ENCODE assay signal across 19 cellular contexts in genomic region chr9:16000826-16001225, GRCh38.
"Had no signal": no experiment of that assay in that cellular context is flagged by ENCODE, and none has a peak within 500 bp of the region (broad histone marks: within the 10 kb centered on the region; RNA-seq: fewer than 3 reads in every experiment).

No MANE protein-coding gene starts in this region.

- H3K9ac ChIP-seq: parathyroid adenoma had no signal

- H2AFZ ChIP-seq: parathyroid adenoma had no signal

- H3K4me3 ChIP-seq: gastrocnemius medialis, heart left ventricle, right lobe of liver, spleen, testis, uterus had no signal

- H3K9me3 ChIP-seq: gastrocnemius medialis, neutrophil, right lobe of liver, testis, uterus had no signal

- H3K79me2 ChIP-seq: parathyroid adenoma had no signal

- DNase-seq: activated gamma-delta T cell treated with Interleukin-2 at 50 U/mL for 16 hours; activated T-cell treated with anti-CD3 and anti-CD28 coated beads, Interleukin-2, amount 50 U/mL, for 1 hour; anterior cingulate cortex; caudate nucleus; effector memory CD4-positive, alpha-beta T cell; gastrocnemius medialis; heart left ventricle; left ventricle myocardium superior; right lobe of liver; spleen; stimulated activated CD4-positive, alpha-beta T cell treated with anti-CD3 and anti-CD28 coated beads, Interleukin-4, amount 100 ng/mL, for 1 hour; stimulated activated naive CD4-positive, alpha-beta T cell; T-helper 9 cell; testis; trophoblast cell; uterus had no signal

- ATAC-seq: esophagus mucosa, gastrocnemius medialis, heart left ventricle, left ventricle myocardium superior, right lobe of liver had no signal

- H3K27ac ChIP-seq: gastrocnemius medialis, neutrophil, parathyroid adenoma, right lobe of liver, spleen, testis had no signal

- H3K36me3 ChIP-seq: gastrocnemius medialis, heart left ventricle, neutrophil, right lobe of liver, spleen, uterus had no signal

- H3K4me1 ChIP-seq: gastrocnemius medialis, parathyroid adenoma, right lobe of liver, spleen, testis, uterus had no signal

- H3K27me3 ChIP-seq: gastrocnemius medialis, heart left ventricle, neutrophil, right lobe of liver, spleen, testis, uterus had no signal
